ENCODE assay signal across 10 cellular contexts in genomic region chr4:96035727-96036126, GRCh38.
DNase-seq lines count a peak whose midpoint lies in the region; ATAC-seq, FAIRE-seq and TF ChIP-seq lines count a peak whose summit lies in the region.
"Had no signal": no experiment of that assay in that cellular context is flagged by ENCODE, and none has a peak within 500 bp of the region (broad histone marks: within the 10 kb centered on the region; RNA-seq: fewer than 3 reads in every experiment).

No MANE protein-coding gene starts in this region.

- H3K9me3 ChIP-seq in right atrium auricular region = no peaks in the 10 kb centered on the region
- H3K9me3 ChIP-seq: SJSA1 had no signal

- TF ChIP-seq CTCF in GM12874 (IDR thresholded peaks at IDR 0.05; ENCODE audit: insufficient read depth, low read depth, low read length) (peak; percentile 14; the same call in 1 of the 2 replicates), LNCAP (IDR thresholded peaks at IDR 0.05) (peak; percentile 22; the same call in 1 of the 2 replicates), bronchial epithelial cell (IDR thresholded peaks at IDR 0.05; ENCODE audit: insufficient read depth, low read length, severe bottlenecking) (peak; percentile 46), right atrium auricular region (IDR thresholded peaks at IDR 0.05) (peak in 1 of 2 donors; percentile 55)

- no peak for ATAC-seq in GM21381 (IDR thresholded peaks at IDR 0.05; ENCODE audit: unreplicated experiment)

- H3K4me3 ChIP-seq in bronchial epithelial cell (ENCODE audit: low read depth, low read length) (no peak overlapping the region), right atrium auricular region (no peak overlapping the region)
- H3K4me3 ChIP-seq: SJSA1 had no signal

- H3K36me3 ChIP-seq in bronchial epithelial cell (ENCODE audit: control insufficient read depth, insufficient read depth, low read length) = no peaks in the 10 kb centered on the region
- no peaks in the 10 kb centered on the region for H3K36me3 ChIP-seq in right atrium auricular region
- H3K36me3 ChIP-seq: SJSA1 had no signal

- H3K27ac ChIP-seq in right atrium auricular region = no peak overlapping the region
- H3K27ac ChIP-seq: SJSA1 had no signal

- DNase-seq in bronchial epithelial cell (ENCODE audit: low read depth) = peak; percentile 55
- peak; percentile 7 for DNase-seq in middle frontal gyrus (ENCODE audit: extremely low spot score, low spot score)
- no peak for DNase-seq in UCSD-AML1 (lab: John Stamatoyannopoulos, UW; ENCODE audit: unreplicated experiment)
- DNase-seq in activated naive CD4-positive, alpha-beta T cell treated with Interleukin-2 at 50 U/mL for 16 hours = no peak
- no peak for DNase-seq in right atrium auricular region (ENCODE audit: low spot score)
- DNase-seq: activated effector memory CD4-positive, alpha-beta T cell treated with Interleukin-2 at 50 U/mL for 16 hours had no signal

- no peaks in the 10 kb centered on the region for H3K27me3 ChIP-seq in bronchial epithelial cell (ENCODE audit: control insufficient read depth, insufficient read depth, low read length)
- H3K27me3 ChIP-seq in right atrium auricular region = no peaks in the 10 kb centered on the region
- H3K27me3 ChIP-seq: SJSA1 had no signal

- FAIRE-seq in bronchial epithelial cell (lab: Jason Lieb, UNC) = no peak

- H3K4me1 ChIP-seq in right atrium auricular region = no peaks in the 10 kb centered on the region
- H3K4me1 ChIP-seq: SJSA1 had no signal

Comparison
In these comparisons a context has a peak if more than half of its experiments do, and no peak if none do; other contexts are left out.
1. DNase-seq: peak in bronchial epithelial cell (single experiment) and middle frontal gyrus (single experiment); none in UCSD-AML1 (single experiment), activated naive CD4-positive, alpha-beta T cell treated with Interleukin-2 at 50 U/mL for 16 hours (single experiment) and right atrium auricular region (single experiment).